26 cellular contexts compared by ENCODE assay signal in genomic region chr1:80181418-80181817, GRCh38.
"Had no signal": no experiment of that assay in that cellular context is flagged by ENCODE, and none has a peak within 500 bp of the region (broad histone marks: within the 10 kb centered on the region; RNA-seq: fewer than 3 reads in every experiment).

No MANE protein-coding gene starts in this region.

- H3K9me3 ChIP-seq: gastrocnemius medialis, lower lobe of right lung, neutrophil, pancreas, right lobe of liver had no signal

- DNase-seq: cerebellar nuclear complex; cortex of kidney; foreskin fibroblast; gastrocnemius medialis; heart left ventricle; islet precursor cell; kidney glomerular epithelial cell; left colon; left ventricle myocardium superior; lower lobe of right lung; natural killer cell; pancreas; right lobe of liver; small intestine; stimulated activated CD4-positive, alpha-beta T cell treated with anti-CD3 and anti-CD28 coated beads, Interleukin-15, amount 100 ng/mL, for 24 hours; stimulated activated CD4-positive, alpha-beta T cell treated with anti-CD3 and anti-CD28 coated beads, Interleukin-2, amount 100 ng/mL, for 48 hours; stimulated activated naive B cell treated with anti-CD40 and anti-IgM and Interleukin-4, amounts not matched to agents 10 μg/mL and 1 μg/mL and 100 μg/mL, for 72 hours; upper lobe of left lung had no signal

- H3K4me1 Mint-ChIP-seq: natural killer cell; stimulated activated naive B cell treated with anti-CD40 and anti-IgM and Interleukin-4, amounts not matched to agents 10 μg/mL and 1 μg/mL and 100 μg/mL, for 72 hours had no signal

- H3K27me3 Mint-ChIP-seq: progenitor cell of endocrine pancreas; stimulated activated naive B cell treated with anti-CD40 and anti-IgM and Interleukin-4, amounts not matched to agents 10 μg/mL and 1 μg/mL and 100 μg/mL, for 72 hours; stimulated activated naive CD8-positive, alpha-beta T cell treated with anti-CD3 and anti-CD28 coated beads, Interleukin-15, Interleukin-2, amounts not matched to agents 100 ng/mL and 50 ng/mL, for 24 hours had no signal

- H3K79me2 ChIP-seq: hepatocyte had no signal

- H3K4me1 ChIP-seq: gastrocnemius medialis, heart left ventricle, lower lobe of right lung, pancreas, right lobe of liver, tibial nerve, upper lobe of left lung had no signal

- H3K27me3 ChIP-seq: gastrocnemius medialis, heart left ventricle, hepatocyte, neutrophil, pancreas, right lobe of liver, tibial nerve, upper lobe of left lung had no signal

- ATAC-seq: esophagus mucosa; gastrocnemius medialis; heart left ventricle; left colon; left ventricle myocardium superior; lower lobe of right lung; natural killer cell; pancreas; right lobe of liver; stimulated activated naive B cell treated with anti-CD40 and anti-IgM and Interleukin-4, amounts not matched to agents 10 μg/mL and 1 μg/mL and 100 μg/mL, for 72 hours had no signal

- H3K27ac Mint-ChIP-seq: natural killer cell; progenitor cell of endocrine pancreas; stimulated activated naive B cell treated with anti-CD40 and anti-IgM and Interleukin-4, amounts not matched to agents 10 μg/mL and 1 μg/mL and 100 μg/mL, for 72 hours; stimulated activated naive CD8-positive, alpha-beta T cell treated with anti-CD3 and anti-CD28 coated beads, Interleukin-15, Interleukin-2, amounts not matched to agents 100 ng/mL and 50 ng/mL, for 24 hours had no signal

- H2AFZ ChIP-seq: hepatocyte had no signal

- H3K4me2 ChIP-seq: hepatocyte had no signal

- H3K4me3 Mint-ChIP-seq: natural killer cell; stimulated activated naive B cell treated with anti-CD40 and anti-IgM and Interleukin-4, amounts not matched to agents 10 μg/mL and 1 μg/mL and 100 μg/mL, for 72 hours; stimulated activated naive CD8-positive, alpha-beta T cell treated with anti-CD3 and anti-CD28 coated beads, Interleukin-15, Interleukin-2, amounts not matched to agents 100 ng/mL and 50 ng/mL, for 24 hours had no signal

- H3K36me3 Mint-ChIP-seq: stimulated activated naive B cell treated with anti-CD40 and anti-IgM and Interleukin-4, amounts not matched to agents 10 μg/mL and 1 μg/mL and 100 μg/mL, for 72 hours had no signal

- H3K4me3 ChIP-seq: gastrocnemius medialis, heart left ventricle, hepatocyte, lower lobe of right lung, pancreas, right lobe of liver, thoracic aorta, tibial nerve, upper lobe of left lung had no signal

- H3K27ac ChIP-seq: epithelial cell of prostate, gastrocnemius medialis, heart left ventricle, hepatocyte, lower lobe of right lung, neutrophil, pancreas, right lobe of liver, thoracic aorta, tibial nerve, upper lobe of left lung had no signal

- H3K36me3 ChIP-seq: gastrocnemius medialis, heart left ventricle, lower lobe of right lung, neutrophil, pancreas, right lobe of liver, thoracic aorta, tibial nerve, upper lobe of left lung had no signal
